Comparison of ENCODE assay signal across 22 cellular contexts in the genomic region with DNA sequence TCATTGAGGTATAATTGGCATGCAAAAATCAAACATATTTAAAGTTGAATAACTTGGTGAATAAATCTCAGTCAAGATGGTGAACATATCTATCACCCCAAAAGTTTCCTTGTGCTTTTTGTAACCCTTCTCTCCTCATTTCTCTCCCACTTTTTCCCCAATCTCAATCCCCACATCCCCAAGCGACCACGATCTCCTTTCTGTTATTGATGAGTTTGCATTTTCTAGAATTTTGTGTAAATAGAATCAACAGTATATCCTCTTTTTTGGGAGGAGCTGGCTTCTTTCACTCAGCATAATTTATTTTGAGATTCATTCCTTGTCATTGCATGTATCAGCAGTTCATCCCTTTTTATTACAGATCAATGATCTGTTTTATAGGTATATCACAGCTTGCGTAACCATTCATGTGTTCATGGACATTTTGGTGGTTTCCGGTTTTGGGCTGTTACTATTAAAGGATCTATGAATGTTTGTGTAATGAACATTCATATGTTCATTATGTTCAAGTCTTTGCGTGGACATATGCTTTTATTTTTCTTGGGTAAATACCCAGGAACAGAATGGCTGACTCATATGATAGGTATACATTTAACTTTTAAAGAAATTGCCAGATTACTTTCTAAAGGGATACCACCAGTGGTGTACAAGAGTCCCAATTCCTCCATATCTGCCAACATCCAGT.
DNase-seq lines count a peak whose midpoint lies in the region; ATAC-seq and TF ChIP-seq lines count a peak whose summit lies in the region.
"Had no signal": no experiment of that assay in that cellular context is flagged by ENCODE, and none has a peak within 500 bp of the region (broad histone marks: within the 10 kb centered on the region; RNA-seq: fewer than 3 reads in every experiment).

No MANE protein-coding gene starts in this region.

- H3K18ac ChIP-seq in H9 (ENCODE audit: insufficient read length, low read depth, low read length) = no peak overlapping the region

- peaks cover 14 to 18% of the 10 kb centered on the region in 2 experiments for H3K4me1 Mint-ChIP-seq in H9
- no peaks in the 10 kb centered on the region for H3K4me1 Mint-ChIP-seq in activated T-cell treated with anti-CD3 and anti-CD28 coated beads, Interleukin-2, amount 50 U/mL, for 72 hours (ENCODE audit: low read depth)
- H3K4me1 Mint-ChIP-seq: IgD-negative memory B cell; naive thymus-derived CD8-positive, alpha-beta T cell had no signal

- no peak overlapping the region for H3K4me3 ChIP-seq in fibroblast of lung (replicated peaks in 1 of 4; ENCODE audit: control extremely low read depth in 1 of 4, insufficient read depth in 1 of 4, low read depth in 3 of 4, low read length in 4 of 4)
- H3K4me3 ChIP-seq: BLaER1 treated with 17β-estradiol and CSF1 and Interleukin-3, amounts not matched to agents 10 nM and 100 nM; dorsolateral prefrontal cortex; spleen had no signal

- H4K8ac ChIP-seq in H9 (replicated peaks; ENCODE audit: insufficient read length, low read depth, low read length) = no peak overlapping the region

- no peaks in the 10 kb centered on the region for H3K79me2 ChIP-seq in H9 (ENCODE audit: insufficient read depth, low read length)
- no peaks in the 10 kb centered on the region for H3K79me2 ChIP-seq in fibroblast of lung (ENCODE audit: control insufficient read depth, insufficient read depth, low read length)

- no peak overlapping the region for H4K5ac ChIP-seq in H9 (ENCODE audit: insufficient read length, low read depth, low read length)

- H2BK5ac ChIP-seq in H9 (ENCODE audit: insufficient read length, low read length) = no peak overlapping the region

- no peak overlapping the region for H3K4me3 Mint-ChIP-seq in H9
- H3K4me3 Mint-ChIP-seq in activated T-cell treated with anti-CD3 and anti-CD28 coated beads, Interleukin-2, amount 50 U/mL, for 72 hours = no peak overlapping the region
- H3K4me3 Mint-ChIP-seq: brain; IgD-negative memory B cell; naive thymus-derived CD8-positive, alpha-beta T cell had no signal

- H3K27me3 Mint-ChIP-seq in H9 (ENCODE audit: low read depth) = no peaks in the 10 kb centered on the region
- peaks cover 32% of the 10 kb centered on the region for H3K27me3 Mint-ChIP-seq in activated T-cell treated with anti-CD3 and anti-CD28 coated beads, Interleukin-2, amount 50 U/mL, for 72 hours (ENCODE audit: low read depth)
- H3K27me3 Mint-ChIP-seq: brain had no signal

- H3K23ac ChIP-seq in H9 (ENCODE audit: insufficient read length, low read depth, low read length) = no peak overlapping the region

- no peak overlapping the region for H3K4ac ChIP-seq in H9 (ENCODE audit: low read depth, low read length)

- no peak overlapping the region for H2BK120ac ChIP-seq in H9 (ENCODE audit: low read depth, low read length, poor library complexity, severe bottlenecking)

- WGBS in H9 (ENCODE audit: extremely low coverage, insufficient read length, low lambda C conversion rate) = no CpG with 5 or more reads among the region's 5 CpGs

- H3K36me3 Mint-ChIP-seq in H9 (ENCODE audit: insufficient read depth in 1 of 3, low read depth in 3 of 3) = peaks cover 2 to 7% (median 6%) of the 10 kb centered on the region in 3 experiments; a peak in 6 of 7 replicates
- H3K36me3 Mint-ChIP-seq in activated T-cell treated with anti-CD3 and anti-CD28 coated beads, Interleukin-2, amount 50 U/mL, for 72 hours (ENCODE audit: insufficient read depth in 2 of 2) = peaks cover 1% of the 10 kb centered on the region in 2 donors
- H3K36me3 Mint-ChIP-seq: IgD-negative memory B cell had no signal

- H4K91ac ChIP-seq in H9 (ENCODE audit: insufficient read length, low read depth, low read length) = no peak overlapping the region

- H3K36me3 ChIP-seq in fibroblast of lung (ENCODE audit: control insufficient read depth, insufficient read depth, low read length) = no peaks in the 10 kb centered on the region
- H3K36me3 ChIP-seq: BLaER1 treated with 17β-estradiol and CSF1 and Interleukin-3, amounts not matched to agents 10 nM and 100 nM; spleen had no signal

- H3K27me3 ChIP-seq in H9 (ENCODE audit: insufficient read depth, low read length) (no peaks in the 10 kb centered on the region), fibroblast of lung (ENCODE audit: control insufficient read depth, insufficient read depth, low read length) (peaks cover 3% of the 10 kb centered on the region)
- H3K27me3 ChIP-seq: BLaER1 treated with 17β-estradiol and CSF1 and Interleukin-3, amounts not matched to agents 10 nM and 100 nM; dorsolateral prefrontal cortex had no signal

- no peak overlapping the region for H3K56ac ChIP-seq in H9 (ENCODE audit: insufficient read length, low read depth, low read length)

- H3K4me2 ChIP-seq in H9 (ENCODE audit: insufficient read depth, insufficient read length, low read length) (no peak overlapping the region), fibroblast of lung (ENCODE audit: extremely low read depth, insufficient read depth, low read length) (no peak overlapping the region)

- H3K27ac ChIP-seq in H9 (ENCODE audit: insufficient read length, low read depth, low read length) = no peak overlapping the region
- no peak overlapping the region for H3K27ac ChIP-seq in fibroblast of lung (ENCODE audit: insufficient read depth, low read length)
- H3K27ac ChIP-seq: BLaER1 treated with 17β-estradiol and CSF1 and Interleukin-3, amounts not matched to agents 10 nM and 100 nM; dorsolateral prefrontal cortex; spleen had no signal

- H4K20me1 ChIP-seq in H9 (ENCODE audit: control insufficient read depth, insufficient read depth, insufficient read length) = no peaks in the 10 kb centered on the region
- H4K20me1 ChIP-seq in fibroblast of lung (ENCODE audit: control insufficient read depth, extremely low read depth, insufficient read depth, low read length) = no peaks in the 10 kb centered on the region
- H4K20me1 ChIP-seq: BLaER1 treated with 17β-estradiol and CSF1 and Interleukin-3, amounts not matched to agents 10 nM and 100 nM had no signal

- peak overlapping the region in 2 of 3 experiments; percentile 3 to 13; a peak in 4 of 7 replicates for H3K27ac Mint-ChIP-seq in H9
- H3K27ac Mint-ChIP-seq in activated T-cell treated with anti-CD3 and anti-CD28 coated beads, Interleukin-2, amount 50 U/mL, for 72 hours = no peak overlapping the region
- H3K27ac Mint-ChIP-seq: brain; IgD-negative memory B cell; naive thymus-derived CD8-positive, alpha-beta T cell had no signal

- no peak overlapping the region for H2BK12ac ChIP-seq in H9 (ENCODE audit: insufficient read length, low read depth, low read length)

- H2BK20ac ChIP-seq in H9 (ENCODE audit: low read depth, low read length, poor library complexity, severe bottlenecking) = no peak overlapping the region

- no peak overlapping the region for H3T11ph ChIP-seq in H9 (ENCODE audit: low read length)

- no peak for DNase-seq in H9
- peak; percentile 36 for DNase-seq in amniotic stem cell (lab: John Stamatoyannopoulos, UW)
- peak; percentile 75 for DNase-seq in fibroblast of lung (ENCODE audit: low read depth in 2 of 2)
- peak; percentile 2 for DNase-seq in smooth muscle cell of the brain vasculature (ENCODE audit: low read depth, low spot score)
- no peak for DNase-seq in activated T-cell treated with anti-CD3 and anti-CD28 coated beads, Interleukin-2, amount 50 U/mL, for 72 hours
- DNase-seq: activated naive CD4-positive, alpha-beta T cell treated with Interleukin-2 at 50 U/mL for 16 hours; DMS79 treated with DMSO at 0.1 percent for 48 hours; dorsolateral prefrontal cortex; kidney glomerular epithelial cell; mesenchymal stem cell; MV-4-11; naive thymus-derived CD8-positive, alpha-beta T cell; NCI-H2081; NCI-H510A treated with DMSO at 0.1 percent for 48 hours; Right ventricle myocardium superior; spleen; T-helper 1 cell had no signal

- ATAC-seq in HG03378 (IDR thresholded peaks at IDR 0.05; ENCODE audit: unreplicated experiment) = no peak
- no peak for ATAC-seq in activated T-cell treated with anti-CD3 and anti-CD28 coated beads, Interleukin-2, amount 50 U/mL, for 72 hours (replicated peaks in 1 of 2)
- no peak for ATAC-seq in GM18861 (IDR thresholded peaks at IDR 0.05; ENCODE audit: unreplicated experiment)
- ATAC-seq: naive thymus-derived CD8-positive, alpha-beta T cell had no signal

- H3K9me3 Mint-ChIP-seq in H9 = peaks cover 2 to 3% of the 10 kb centered on the region in 2 experiments; a peak in 3 of 5 replicates
- H3K9me3 Mint-ChIP-seq in activated T-cell treated with anti-CD3 and anti-CD28 coated beads, Interleukin-2, amount 50 U/mL, for 72 hours = peaks cover 0 to 2% of the 10 kb centered on the region in 2 donors

- H3K23me2 ChIP-seq in H9 (ENCODE audit: insufficient read length, low read depth, low read length, poor library complexity, severe bottlenecking) = no peaks in the 10 kb centered on the region

- H2AK5ac ChIP-seq in H9 (ENCODE audit: insufficient read length, low read length) = no peak overlapping the region

- no peak overlapping the region for H3K14ac ChIP-seq in H9 (ENCODE audit: insufficient read depth, low read length)

- no peak for TF ChIP-seq CTCF in H9 (conservative IDR thresholded peaks at IDR 0.05)
- TF ChIP-seq CTCF in fibroblast of lung (conservative IDR thresholded peaks at IDR 0.05 in 1 of 2, IDR thresholded peaks at IDR 0.05 in 1 of 2; ENCODE audit: low read depth in 1 of 2, low read length in 2 of 2) = no peak

- H3K9me3 ChIP-seq in H9 (ENCODE audit: control insufficient read depth, low read depth, low read length) = no peaks in the 10 kb centered on the region
- no peaks in the 10 kb centered on the region for H3K9me3 ChIP-seq in fibroblast of lung (ENCODE audit: control insufficient read depth, insufficient read depth, low read depth, low read length)

- H3K79me1 ChIP-seq in H9 (ENCODE audit: insufficient read depth, low read depth, low read length, poor library complexity, severe bottlenecking) = no peaks in the 10 kb centered on the region

- peaks cover 5% of the 10 kb centered on the region; the same call in 1 of the 2 replicates for H3K4me1 ChIP-seq in H9 (ENCODE audit: insufficient read depth, low read length)
- no peaks in the 10 kb centered on the region for H3K4me1 ChIP-seq in fibroblast of lung (ENCODE audit: control insufficient read depth, extremely low read depth, insufficient read depth, low read length)
- H3K4me1 ChIP-seq: spleen had no signal

- H2BK15ac ChIP-seq in H9 (ENCODE audit: low read depth, low read length) = no peak overlapping the region

- no peak overlapping the region for H2AFZ ChIP-seq in H9 (ENCODE audit: low read length)
- H2AFZ ChIP-seq in fibroblast of lung (ENCODE audit: low read length) = no peak overlapping the region

- H3K9ac ChIP-seq in H9 (ENCODE audit: extremely low read depth, insufficient read length, low read length) = no peak overlapping the region
- H3K9ac ChIP-seq in fibroblast of lung (ENCODE audit: insufficient read depth, low read length) = no peak overlapping the region
- H3K9ac ChIP-seq: BLaER1 treated with 17β-estradiol and CSF1 and Interleukin-3, amounts not matched to agents 10 nM and 100 nM had no signal

Comparison
In these comparisons a context has a peak if more than half of its experiments do, and no peak if none do; other contexts are left out.
1. DNase-seq: peak in amniotic stem cell (single experiment), fibroblast of lung (2 of 2) and smooth muscle cell of the brain vasculature (single experiment); none in H9 (single experiment) and activated T-cell treated with anti-CD3 and anti-CD28 coated beads, Interleukin-2, amount 50 U/mL, for 72 hours (0 of 2).